24 cellular contexts compared by ENCODE assay signal in genomic region chr7:129159539-129159938, GRCh38. TPM values are rescaled to one million over a fixed set of nuclear protein-coding genes. Genes with fewer than 3 reads are reported as not detected.
"Had no signal": no experiment of that assay in that cellular context is flagged by ENCODE, and none has a peak within 500 bp of the region (broad histone marks: within the 10 kb centered on the region; RNA-seq: fewer than 3 reads in every experiment).

No MANE protein-coding gene starts in this region.

- H3K36me3 Mint-ChIP-seq: activated naive CD4-positive, alpha-beta T cell treated with anti-CD3 and anti-CD28 coated beads, Interleukin-2, amount 50 U/mL, for 72 hours had no signal

- H3K9me3 Mint-ChIP-seq: activated naive CD4-positive, alpha-beta T cell treated with anti-CD3 and anti-CD28 coated beads, Interleukin-2, amount 50 U/mL, for 72 hours; activated T-cell treated with anti-CD3 and anti-CD28 coated beads, Interleukin-2, amount 50 U/mL, for 24 hours; activated T-helper 17 cell treated with anti-CD3 and anti-CD28 coated beads, Interleukin-2, amount 50 U/mL, for 72 hours; central memory CD8-positive, alpha-beta T cell; effector memory CD8-positive, alpha-beta T cell; nephron; stimulated activated naive CD8-positive, alpha-beta T cell treated with anti-CD3 and anti-CD28 coated beads, Interleukin-15, Interleukin-2, amounts not matched to agents 100 ng/mL and 50 ng/mL, for 24 hours had no signal

- H3K4me1 Mint-ChIP-seq: activated T-helper 17 cell treated with anti-CD3 and anti-CD28 coated beads, Interleukin-2, amount 50 U/mL, for 72 hours; central memory CD8-positive, alpha-beta T cell had no signal

- H3K27ac ChIP-seq: colonic mucosa, dorsolateral prefrontal cortex, esophagus squamous epithelium, gastrocnemius medialis, lower lobe of right lung, pancreas, psoas muscle, sigmoid colon, upper lobe of right lung had no signal

- FAIRE-seq: pancreas had no signal

- H3K4me1 ChIP-seq: colonic mucosa, esophagus squamous epithelium, gastrocnemius medialis, lower lobe of right lung, pancreas, psoas muscle, sigmoid colon, upper lobe of right lung had no signal

- H3K4me3 ChIP-seq: colonic mucosa, dorsolateral prefrontal cortex, esophagus squamous epithelium, gastrocnemius medialis, lower lobe of right lung, pancreas, psoas muscle, sigmoid colon, thyroid gland, upper lobe of right lung had no signal

- ATAC-seq: activated naive CD4-positive, alpha-beta T cell treated with anti-CD3 and anti-CD28 coated beads, Interleukin-2, amount 50 U/mL, for 72 hours; activated T-helper 17 cell treated with anti-CD3 and anti-CD28 coated beads, Interleukin-2, amount 50 U/mL, for 72 hours; effector memory CD8-positive, alpha-beta T cell; gastrocnemius medialis; psoas muscle had no signal

- DNase-seq: activated CD8-positive, alpha-beta memory T cell treated with anti-CD3 and anti-CD28 coated beads, Interleukin-2, amount 50 U/mL, for 4 hours; activated T-cell treated with anti-CD3 and anti-CD28 coated beads, Interleukin-2, amount 50 U/mL, for 24 hours; aorta; colonic mucosa; effector memory CD8-positive, alpha-beta T cell; esophagus squamous epithelium; gastrocnemius medialis; islet precursor cell; left cardiac atrium; lower lobe of right lung; pancreas; psoas muscle; sigmoid colon; stimulated activated CD4-positive, alpha-beta T cell treated with anti-CD3 and anti-CD28 coated beads, Interleukin-4, amount 100 ng/mL, for 1 hour; T-helper 9 cell; upper lobe of right lung had no signal

- H3K27me3 Mint-ChIP-seq: activated T-cell treated with anti-CD3 and anti-CD28 coated beads, Interleukin-2, amount 50 U/mL, for 24 hours; activated T-helper 17 cell treated with anti-CD3 and anti-CD28 coated beads, Interleukin-2, amount 50 U/mL, for 72 hours; central memory CD8-positive, alpha-beta T cell; stimulated activated naive CD8-positive, alpha-beta T cell treated with anti-CD3 and anti-CD28 coated beads, Interleukin-15, Interleukin-2, amounts not matched to agents 100 ng/mL and 50 ng/mL, for 24 hours had no signal

- H3K27me3 ChIP-seq: colonic mucosa, dorsolateral prefrontal cortex, gastrocnemius medialis, pancreas, sigmoid colon, thyroid gland had no signal

- H3K36me3 ChIP-seq: colonic mucosa, esophagus squamous epithelium, gastrocnemius medialis, lower lobe of right lung, pancreas, sigmoid colon, thyroid gland, upper lobe of right lung had no signal

- H3K27ac Mint-ChIP-seq: activated T-cell treated with anti-CD3 and anti-CD28 coated beads, Interleukin-2, amount 50 U/mL, for 24 hours; activated T-helper 17 cell treated with anti-CD3 and anti-CD28 coated beads, Interleukin-2, amount 50 U/mL, for 72 hours; effector memory CD8-positive, alpha-beta T cell; stimulated activated naive CD8-positive, alpha-beta T cell treated with anti-CD3 and anti-CD28 coated beads, Interleukin-15, Interleukin-2, amounts not matched to agents 100 ng/mL and 50 ng/mL, for 24 hours had no signal

- H3K9me3 ChIP-seq: colonic mucosa, esophagus squamous epithelium, gastrocnemius medialis, lower lobe of right lung, pancreas, psoas muscle, sigmoid colon, thyroid gland, upper lobe of right lung had no signal

- H3K4me3 Mint-ChIP-seq: activated T-cell treated with anti-CD3 and anti-CD28 coated beads, Interleukin-2, amount 50 U/mL, for 24 hours; activated T-helper 17 cell treated with anti-CD3 and anti-CD28 coated beads, Interleukin-2, amount 50 U/mL, for 72 hours; central memory CD8-positive, alpha-beta T cell; effector memory CD8-positive, alpha-beta T cell; nephron; stimulated activated naive CD8-positive, alpha-beta T cell treated with anti-CD3 and anti-CD28 coated beads, Interleukin-15, Interleukin-2, amounts not matched to agents 100 ng/mL and 50 ng/mL, for 24 hours had no signal

RNA-seq across cellular contexts. Expression of gene SMO, which starts 28.9 kb away (rescaled TPM):
- total RNA-seq: T-helper 1 cell treated with Interleukin-12 subunit alpha and Interleukin-12 subunit beta and Interleukin-4 antibody, amounts not matched to agents 30 ng/mL and 1 ng/mL, for 36 hours had no signal
